21 cellular contexts compared by ENCODE assay signal in the genomic region with DNA sequence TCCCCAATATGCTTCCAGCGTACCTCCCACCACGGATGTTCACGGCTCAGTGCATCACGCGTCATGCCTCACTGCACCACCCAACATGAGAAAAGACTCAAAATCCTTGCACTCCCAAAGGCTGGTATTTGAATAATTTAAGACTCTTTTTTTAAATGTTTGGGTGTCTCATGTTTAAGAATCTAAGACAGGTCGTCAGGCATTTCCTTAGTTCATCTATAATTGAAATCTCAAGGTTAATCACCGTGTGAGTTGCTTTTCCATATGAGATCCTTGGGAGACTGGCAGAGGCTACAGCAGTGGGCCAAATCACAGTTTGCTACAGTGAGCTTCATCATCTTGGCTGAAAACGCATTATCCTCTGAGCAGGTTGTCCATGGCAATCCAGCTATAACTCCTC.
"Had no signal": no experiment of that assay in that cellular context is flagged by ENCODE, and none has a peak within 500 bp of the region (broad histone marks: within the 10 kb centered on the region; RNA-seq: fewer than 3 reads in every experiment).

No MANE protein-coding gene starts in this region.

- ATAC-seq: activated T-cell treated with anti-CD3 and anti-CD28 coated beads, Interleukin-2, amount 50 U/mL, for 4 hours; Panc1; Right ventricle myocardium inferior; T-cell had no signal

- DNase-seq: activated CD4-positive, alpha-beta memory T cell treated with anti-CD3 and anti-CD28 coated beads for 36 hours; activated CD4-positive, alpha-beta T cell treated with anti-CD3 and anti-CD28 coated beads, Interleukin-2, amount 10 ng/mL, durations not matched to agents 7 days and 5 days; activated CD4-positive, CD25-positive, alpha-beta regulatory T cell; activated CD8-positive, alpha-beta memory T cell treated with anti-CD3 and anti-CD28 coated beads for 24 hours; activated effector memory CD4-positive, alpha-beta T cell treated with anti-CD3 and anti-CD28 coated beads, Interleukin-2, amount 50 U/mL, for 16 hours; activated naive CD4-positive, alpha-beta T cell treated with anti-CD3 and anti-CD28 coated beads for 36 hours; activated T-cell treated with anti-CD3 and anti-CD28 coated beads, Interleukin-2, amount 50 U/mL, for 4 hours; amygdala; MG63; MV-4-11; NCI-H1092 treated with DMSO at 0.1 percent for 48 hours; NCI-H1417 treated with DMSO at 0.1 percent for 48 hours; NCI-H1930; NCI-H510A; NCI-H526 treated with DMSO at 0.1 percent for 48 hours; NCI-H82; RPMI8226; T-cell had no signal

- H3K4me3 ChIP-seq: MG63, SK-N-MC had no signal
